24 cellular contexts compared by ENCODE assay signal in genomic region chrX:15298780-15299179, GRCh38. TPM values are rescaled to one million over a fixed set of nuclear protein-coding genes. Genes with fewer than 3 reads are reported as not detected.
DNase-seq lines count a peak whose midpoint lies in the region; ATAC-seq and TF ChIP-seq lines count a peak whose summit lies in the region.
"Had no signal": no experiment of that assay in that cellular context is flagged by ENCODE, and none has a peak within 500 bp of the region (broad histone marks: within the 10 kb centered on the region; RNA-seq: fewer than 3 reads in every experiment).

No MANE protein-coding gene starts in this region.

- no peak overlapping the region for H3K4me3 Mint-ChIP-seq in activated CD4-positive, alpha-beta memory T cell treated with anti-CD3 and anti-CD28 coated beads, Interleukin-2, amount 10 ng/mL, durations not matched to agents 7 days and 5 days
- H3K4me3 Mint-ChIP-seq: activated CD4-positive, alpha-beta T cell treated with anti-CD3 and anti-CD28 coated beads for 36 hours; activated T-cell treated with anti-CD3 and anti-CD28 coated beads, Interleukin-2, amount 50 U/mL, for 4 hours; stimulated activated naive CD8-positive, alpha-beta T cell treated with anti-CD3 and anti-CD28 coated beads, Interleukin-15, Interleukin-2, amounts not matched to agents 100 ng/mL and 50 ng/mL, for 24 hours; T-helper 2 cell treated with Interferon-gamma antibody and Interleukin-4, amounts not matched to agents 5 μg/mL and 100 μg/mL, for 36 hours had no signal

- ATAC-seq in heart right ventricle (peak; percentile 65 to 84 (median 71)), HG02840 (IDR thresholded peaks at IDR 0.05; ENCODE audit: low FRiP score, unreplicated experiment) (no peak), left lobe of liver (no peak)
- ATAC-seq: activated CD4-positive, alpha-beta T cell treated with anti-CD3 and anti-CD28 coated beads for 36 hours; activated T-cell treated with anti-CD3 and anti-CD28 coated beads, Interleukin-2, amount 50 U/mL, for 4 hours had no signal

- DNase-seq in heart right ventricle (no peak), suprapubic skin (ENCODE audit: low spot score in 2 of 2) (no peak), left lobe of liver (ENCODE audit: low spot score) (no peak)
- DNase-seq in activated CD4-positive, alpha-beta memory T cell treated with anti-CD3 and anti-CD28 coated beads, Interleukin-2, amount 10 ng/mL, durations not matched to agents 7 days and 5 days = no peak
- DNase-seq: activated CD4-positive, alpha-beta T cell treated with anti-CD3 and anti-CD28 coated beads for 36 hours; activated T-cell treated with anti-CD3 and anti-CD28 coated beads, Interleukin-2, amount 50 U/mL, for 4 hours; cerebellar nuclear complex; glutamatergic neuron; mesenchymal stem cell; NCI-H1417 treated with DMSO at 0.1 percent for 48 hours; NCI-H2081; NCI-H446; NCI-H82; small intestine; tibial artery had no signal

- peak overlapping the region; percentile 85 for H3K27ac ChIP-seq in VCaP
- peak overlapping the region; percentile 44 to 86 (median 76) for H3K27ac ChIP-seq in heart right ventricle
- peak overlapping the region; percentile 29 for H3K27ac ChIP-seq in mesodermal cell (ENCODE audit: low read depth, low read length, severe bottlenecking)
- H3K27ac ChIP-seq in suprapubic skin = peak overlapping the region; percentile 29
- H3K27ac ChIP-seq: KMS-11, tibial artery had no signal

- H3K36me3 Mint-ChIP-seq in activated CD4-positive, alpha-beta memory T cell treated with anti-CD3 and anti-CD28 coated beads, Interleukin-2, amount 10 ng/mL, durations not matched to agents 7 days and 5 days (ENCODE audit: low read depth) = no peaks in the 10 kb centered on the region

- no peak for TF ChIP-seq CTCF in VCaP (conservative IDR thresholded peaks at IDR 0.05)
- TF ChIP-seq CTCF in heart right ventricle (IDR thresholded peaks at IDR 0.05) = no peak
- TF ChIP-seq CTCF in suprapubic skin (IDR thresholded peaks at IDR 0.05) = no peak

- H3K4me1 Mint-ChIP-seq in activated CD4-positive, alpha-beta memory T cell treated with anti-CD3 and anti-CD28 coated beads, Interleukin-2, amount 10 ng/mL, durations not matched to agents 7 days and 5 days = peaks cover 21% of the 10 kb centered on the region

- H3K4me3 ChIP-seq in heart right ventricle = peak overlapping the region in 2 of 10 donors; percentile 3 to 14
- no peak overlapping the region for H3K4me3 ChIP-seq in mesodermal cell (ENCODE audit: extremely low read depth, insufficient read depth, low read length, poor library complexity, severe bottlenecking)
- no peak overlapping the region for H3K4me3 ChIP-seq in suprapubic skin
- H3K4me3 ChIP-seq: tibial artery had no signal

- H3K9me3 ChIP-seq in heart right ventricle = no peaks in the 10 kb centered on the region
- no peaks in the 10 kb centered on the region for H3K9me3 ChIP-seq in mesodermal cell (ENCODE audit: control insufficient read depth, low read length)
- no peaks in the 10 kb centered on the region for H3K9me3 ChIP-seq in suprapubic skin
- H3K9me3 ChIP-seq: tibial artery had no signal

- H3K36me3 ChIP-seq in heart right ventricle (no peaks in the 10 kb centered on the region), mesodermal cell (ENCODE audit: control insufficient read depth, insufficient read depth, low read length) (no peaks in the 10 kb centered on the region), suprapubic skin (no peaks in the 10 kb centered on the region)
- H3K36me3 ChIP-seq: tibial artery had no signal

- CTCF ChIA-PET in activated CD4-positive, alpha-beta memory T cell treated with anti-CD3 and anti-CD28 coated beads, Interleukin-2, amount 10 ng/mL, durations not matched to agents 7 days and 5 days (lab: Charles Lee) = interaction anchor here (0.6 to 2.6 kb wide), 2 partner anchors 162 to 169 kb away, joined by 4 to 9 read pairs; no protein-coding TSS in a partner anchor

- peaks cover 0 to 18% (median 0%) of the 10 kb centered on the region in 7 donors for H3K27me3 ChIP-seq in heart right ventricle
- H3K27me3 ChIP-seq in suprapubic skin = no peaks in the 10 kb centered on the region
- H3K27me3 ChIP-seq: tibial artery had no signal

- no peak for TF ChIP-seq EP300 in suprapubic skin (IDR thresholded peaks at IDR 0.05)

- no peak overlapping the region for H3K27ac Mint-ChIP-seq in activated CD4-positive, alpha-beta memory T cell treated with anti-CD3 and anti-CD28 coated beads, Interleukin-2, amount 10 ng/mL, durations not matched to agents 7 days and 5 days
- H3K27ac Mint-ChIP-seq: activated CD4-positive, alpha-beta T cell treated with anti-CD3 and anti-CD28 coated beads for 36 hours; stimulated activated naive CD8-positive, alpha-beta T cell treated with anti-CD3 and anti-CD28 coated beads, Interleukin-15, Interleukin-2, amounts not matched to agents 100 ng/mL and 50 ng/mL, for 24 hours; T-helper 2 cell treated with Interferon-gamma antibody and Interleukin-4, amounts not matched to agents 5 μg/mL and 100 μg/mL, for 36 hours had no signal

- POLR2A ChIA-PET in activated CD4-positive, alpha-beta memory T cell treated with anti-CD3 and anti-CD28 coated beads, Interleukin-2, amount 10 ng/mL, durations not matched to agents 7 days and 5 days (lab: Charles Lee) = no interaction called here

- intact Hi-C loops in heart right ventricle (cut with DNase I) = loop anchor here in 1 of 10 donors (2.0 kb wide), 1 partner anchor 170 kb away; no protein-coding TSS in a partner anchor

- H3K4me1 ChIP-seq in heart right ventricle (peaks cover 0 to 51% (median 20%) of the 10 kb centered on the region in 9 donors), mesodermal cell (ENCODE audit: control insufficient read depth, insufficient read depth, low read length, poor library complexity, severe bottlenecking) (no peaks in the 10 kb centered on the region), suprapubic skin (no peaks in the 10 kb centered on the region)
- H3K4me1 ChIP-seq: tibial artery had no signal

- no peaks in the 10 kb centered on the region for H3K9me3 Mint-ChIP-seq in activated CD4-positive, alpha-beta memory T cell treated with anti-CD3 and anti-CD28 coated beads, Interleukin-2, amount 10 ng/mL, durations not matched to agents 7 days and 5 days
- H3K9me3 Mint-ChIP-seq: activated T-cell treated with anti-CD3 and anti-CD28 coated beads, Interleukin-2, amount 50 U/mL, for 4 hours; stimulated activated naive CD8-positive, alpha-beta T cell treated with anti-CD3 and anti-CD28 coated beads, Interleukin-15, Interleukin-2, amounts not matched to agents 100 ng/mL and 50 ng/mL, for 24 hours; T-helper 2 cell treated with Interferon-gamma antibody and Interleukin-4, amounts not matched to agents 5 μg/mL and 100 μg/mL, for 36 hours had no signal

- TF ChIP-seq POLR2A in suprapubic skin (IDR thresholded peaks at IDR 0.05) = no peak

- H3K27me3 Mint-ChIP-seq in activated CD4-positive, alpha-beta memory T cell treated with anti-CD3 and anti-CD28 coated beads, Interleukin-2, amount 10 ng/mL, durations not matched to agents 7 days and 5 days = no peaks in the 10 kb centered on the region
- H3K27me3 Mint-ChIP-seq: stimulated activated naive CD8-positive, alpha-beta T cell treated with anti-CD3 and anti-CD28 coated beads, Interleukin-15, Interleukin-2, amounts not matched to agents 100 ng/mL and 50 ng/mL, for 24 hours had no signal

- 51 to 53% methylated on average over 3 of the region's 3 CpGs for WGBS in heart right ventricle, 2 donors
- WGBS in mesodermal cell (ENCODE audit: insufficient coverage in 2 of 2), 2 experiments = 93% methylated on average over 2 of the region's 3 CpGs; no CpG with 5 or more reads in 1 of the 2 experiments
- WGBS in suprapubic skin = 76% methylated on average over 3 of the region's 3 CpGs

RNA-seq across cellular contexts. Expression of gene ASB11, which starts 16.7 kb away (rescaled TPM):
- total RNA-seq in heart right ventricle = 100 to 1,000 TPM in 7 of 10 donors, 10 to 100 TPM in 3; 64.9 to 149 (median 101) TPM
- polyA plus RNA-seq in heart right ventricle = 10 to 100 TPM in 1 of 2 donors, 1 to 10 TPM in 1; 4.3 to 18.1 TPM
- not detected for polyA plus RNA-seq in mesodermal cell (2013, experiment 1 of 2)
- not detected for polyA plus RNA-seq in mesodermal cell (2013, experiment 2 of 2)
- total RNA-seq in suprapubic skin = 1 to 10 TPM in 3 of 4 donors, under 1 TPM in 1; 0.42 to 2.0 (median 1.8) TPM
- total RNA-seq in left lobe of liver = not detected
- not detected for total RNA-seq in activated CD4-positive, alpha-beta memory T cell treated with anti-CD3 and anti-CD28 coated beads, Interleukin-2, amount 10 ng/mL, durations not matched to agents 7 days and 5 days
- total RNA-seq: activated CD4-positive, alpha-beta T cell treated with anti-CD3 and anti-CD28 coated beads for 36 hours; activated CD8-positive, alpha-beta memory T cell treated with anti-CD3 and anti-CD28 coated beads for 36 hours; activated T-cell treated with anti-CD3 and anti-CD28 coated beads, Interleukin-2, amount 50 U/mL, for 4 hours; kidney epithelial cell; OCI-LY7 had no signal

RNA-seq across cellular contexts. Expression of gene ASB9, which starts 28.9 kb away (rescaled TPM):
- total RNA-seq in heart right ventricle (1 to 10 TPM in 2 of 10 donors, under 1 TPM in 8; 0.39 to 1.5 (median 0.86) TPM), suprapubic skin (1 to 10 TPM in 3 of 4 donors, under 1 TPM in 1; 0.49 to 3.6 (median 1.3) TPM), left lobe of liver (4.7 TPM)
- 1 to 10 TPM in 1 of 2 donors, under 1 TPM in 1; 0.59 to 1.6 TPM for polyA plus RNA-seq in heart right ventricle
- polyA plus RNA-seq in mesodermal cell (2013, experiment 1 of 2) = 3.4 TPM
- polyA plus RNA-seq in mesodermal cell (2013, experiment 2 of 2) = 2.0 TPM
- 1 to 10 TPM; 1.1 to 1.4 TPM for total RNA-seq in activated CD4-positive, alpha-beta memory T cell treated with anti-CD3 and anti-CD28 coated beads, Interleukin-2, amount 10 ng/mL, durations not matched to agents 7 days and 5 days
- total RNA-seq: OCI-LY7 had no signal

RNA-seq across cellular contexts. Expression of gene PIGA, which starts 36.5 kb away (rescaled TPM):
- 1 to 10 TPM; 3.1 to 7.3 (median 4.7) TPM for total RNA-seq in heart right ventricle
- polyA plus RNA-seq in heart right ventricle = 1 to 10 TPM; 5.9 to 6.9 TPM
- polyA plus RNA-seq in mesodermal cell (2013, experiment 1 of 2) = 7.6 TPM
- 8.9 TPM for polyA plus RNA-seq in mesodermal cell (2013, experiment 2 of 2)
- total RNA-seq in suprapubic skin = 10 to 100 TPM; 14.7 to 24.7 (median 20.4) TPM
- total RNA-seq in left lobe of liver = 5.7 TPM
- total RNA-seq in activated CD4-positive, alpha-beta memory T cell treated with anti-CD3 and anti-CD28 coated beads, Interleukin-2, amount 10 ng/mL, durations not matched to agents 7 days and 5 days = 10 to 100 TPM; 27.8 to 31.7 TPM

Comparison
In these comparisons a context has a peak if more than half of its experiments do, and no peak if none do; other contexts are left out.
1. H3K27ac ChIP-seq: peak in every context shown above with its lines; median percentile 85 in VCaP; 76 in heart right ventricle; 29 in mesodermal cell; 29 in suprapubic skin.
2. ATAC-seq: peak in heart right ventricle (8 of 8); none in HG02840 (single experiment) and left lobe of liver (single experiment).
3. RNA of gene ASB11, which starts 16.7 kb away (total RNA-seq): 64.9 to 149 TPM in heart right ventricle; 0.42 to 2.0 TPM in suprapubic skin, not detected in left lobe of liver (single experiment) and not detected in activated CD4-positive, alpha-beta memory T cell treated with anti-CD3 and anti-CD28 coated beads, Interleukin-2, amount 10 ng/mL, durations not matched to agents 7 days and 5 days; every median in the first group is over 10 times any median in the second.